In genomic region chr15:64461577-64462162, GRCh38 we compare ENCODE assay signal across 8 cellular contexts. TPM values are rescaled to one million over a fixed set of nuclear protein-coding genes. Genes with fewer than 3 reads are reported as not detected.
DNase-seq lines count a peak whose midpoint lies in the region; ATAC-seq and TF ChIP-seq lines count a peak whose summit lies in the region.

No MANE protein-coding gene starts in this region.

- WGBS in heart left ventricle, 4 donors = 5 to 11% (median 6%) methylated on average over 7 of the region's 7 CpGs

- H3K9me3 ChIP-seq in heart left ventricle (no peaks in the 10 kb centered on the region), parathyroid adenoma (ENCODE audit: control insufficient read depth, low read length) (no peaks in the 10 kb centered on the region)

- ATAC-seq in heart left ventricle (peak; percentile 11 to 64 (median 20)), HG02759 (IDR thresholded peaks at IDR 0.05; ENCODE audit: unreplicated experiment) (no peak)

- H3K4me3 ChIP-seq in GM12875 (ENCODE audit: low read depth, low read length) (peak overlapping the region; percentile 74), heart left ventricle (peak overlapping the region; percentile 56 to 89 (median 73)), parathyroid adenoma (ENCODE audit: low read depth, low read length) (peak overlapping the region; percentile 46)

- no peak overlapping the region for H3K9ac ChIP-seq in parathyroid adenoma

- TF ChIP-seq CTCF in GM12875 (IDR thresholded peaks at IDR 0.05; ENCODE audit: borderline replicate concordance, insufficient read depth, low read depth, low read length) (no peak), heart left ventricle (IDR thresholded peaks at IDR 0.05) (no peak), parathyroid adenoma (IDR thresholded peaks at IDR 0.05) (no peak)

- peak; percentile 42 for DNase-seq in NCI-H2029 (lab: John Stamatoyannopoulos, UW)
- DNase-seq in activated naive CD4-positive, alpha-beta T cell treated with anti-CD3 and anti-CD28 coated beads, Interleukin-2, amount 50 U/mL, for 16 hours = peak; percentile 28
- DNase-seq in heart left ventricle = peak in 2 of 5 donors; percentile 10 to 16
- DNase-seq in kidney tubule cell (ENCODE audit: low spot score) = no peak
- DNase-seq in NCI-H1694 (lab: John Stamatoyannopoulos, UW) = no peak

- H3K27me3 ChIP-seq in heart left ventricle (no peaks in the 10 kb centered on the region), parathyroid adenoma (ENCODE audit: control insufficient read depth, insufficient read depth, low read length) (no peaks in the 10 kb centered on the region)

- intact Hi-C loops in heart left ventricle (cut with DNase I) = loop anchor here in 1 of 10 donors (5.0 kb wide), 2 partner anchors 41 to 176 kb away; no protein-coding TSS in a partner anchor

- H3K4me2 ChIP-seq in parathyroid adenoma (ENCODE audit: low read length) = peak overlapping the region; percentile 78

- no peak for TF ChIP-seq POLR2A in heart left ventricle (IDR thresholded peaks at IDR 0.05)

- H3K36me3 ChIP-seq in heart left ventricle = peaks cover 0 to 4% (median 0%) of the 10 kb centered on the region in 9 donors
- no peaks in the 10 kb centered on the region for H3K36me3 ChIP-seq in parathyroid adenoma (ENCODE audit: control insufficient read depth, insufficient read depth, low read length)

- H3K79me2 ChIP-seq in parathyroid adenoma = peaks cover 11% of the 10 kb centered on the region

- H3K27ac ChIP-seq in heart left ventricle = peak overlapping the region in 11 of 12 donors; percentile 71 to 94 (median 84)
- H3K27ac ChIP-seq in parathyroid adenoma = peak overlapping the region; percentile 37

- H2AFZ ChIP-seq in parathyroid adenoma = no peak overlapping the region

- peaks cover 9 to 69% (median 41%) of the 10 kb centered on the region in 12 donors for H3K4me1 ChIP-seq in heart left ventricle
- peaks cover 8% of the 10 kb centered on the region for H3K4me1 ChIP-seq in parathyroid adenoma

RNA-seq across cellular contexts. Expression of gene ZNF609, which starts 1.3 kb away (rescaled TPM):
- 10 to 100 TPM; 12.2 to 24.5 (median 17.2) TPM for total RNA-seq in heart left ventricle
- 10 to 100 TPM in 1 of 2 donors, 1 to 10 TPM in 1; 5.8 to 13.4 TPM for polyA plus RNA-seq in heart left ventricle

Comparison
In these comparisons a context has a peak if more than half of its experiments do, and no peak if none do; other contexts are left out.
1. DNase-seq: peak in NCI-H2029 (single experiment) and activated naive CD4-positive, alpha-beta T cell treated with anti-CD3 and anti-CD28 coated beads, Interleukin-2, amount 50 U/mL, for 16 hours (single experiment); none in kidney tubule cell (single experiment) and NCI-H1694 (single experiment).
2. Peak in every context shown above with its lines, with median percentiles within 50 percentile points of each other: H3K4me3 ChIP-seq.